Comparison of ENCODE assay signal across 9 cellular contexts in genomic region chr1:35637401-35637809, GRCh38. TPM values are rescaled to one million over a fixed set of nuclear protein-coding genes. Genes with fewer than 3 reads are reported as not detected.
DNase-seq lines count a peak whose midpoint lies in the region; ATAC-seq and TF ChIP-seq lines count a peak whose summit lies in the region.
"Had no signal": no experiment of that assay in that cellular context is flagged by ENCODE, and none has a peak within 500 bp of the region (broad histone marks: within the 10 kb centered on the region; RNA-seq: fewer than 3 reads in every experiment).

No MANE protein-coding gene starts in this region.

- no peak overlapping the region for H4K8ac ChIP-seq in neuronal stem cell (ENCODE audit: low read depth, low read length)

- H3K79me1 ChIP-seq in neuronal stem cell (ENCODE audit: low read depth, low read length) = no peaks in the 10 kb centered on the region

- H3K14ac ChIP-seq in neuronal stem cell (ENCODE audit: low read length) = no peak overlapping the region

- ATAC-seq in body of pancreas = no peak
- ATAC-seq in HG02840 (IDR thresholded peaks at IDR 0.05; ENCODE audit: low FRiP score, unreplicated experiment) = no peak

- no peaks in the 10 kb centered on the region for H3K9me3 ChIP-seq in body of pancreas
- H3K9me3 ChIP-seq in neuronal stem cell (replicated peaks in 1 of 2; ENCODE audit: control insufficient read depth in 2 of 2, insufficient read depth in 1 of 2, low read depth in 1 of 2, low read length in 2 of 2) = peaks cover 0 to 8% of the 10 kb centered on the region in 2 donors
- H3K9me3 ChIP-seq in testis = no peaks in the 10 kb centered on the region

- H2BK120ac ChIP-seq in neuronal stem cell (ENCODE audit: low read depth, low read length) = no peak overlapping the region

- H2AK5ac ChIP-seq in neuronal stem cell (ENCODE audit: low read depth, low read length) = no peak overlapping the region

- H3K36me3 ChIP-seq in body of pancreas (replicated peaks in 1 of 2; ENCODE audit: insufficient read depth in 1 of 2, low read depth in 2 of 2) = peaks cover 0 to 16% of the 10 kb centered on the region in 2 donors
- H3K36me3 ChIP-seq in neuronal stem cell (replicated peaks in 1 of 2; ENCODE audit: control insufficient read depth in 2 of 2, insufficient read depth in 2 of 2, low read length in 2 of 2) = peaks cover 5 to 65% of the 10 kb centered on the region in 2 donors
- no peaks in the 10 kb centered on the region for H3K36me3 ChIP-seq in testis (ENCODE audit: low read depth, missing control alignments)

- no peak overlapping the region for H2BK5ac ChIP-seq in neuronal stem cell (ENCODE audit: low read length)

- no peak overlapping the region for H3K23ac ChIP-seq in neuronal stem cell (ENCODE audit: low read depth, low read length, poor library complexity)

- no peak overlapping the region for H4K91ac ChIP-seq in neuronal stem cell (ENCODE audit: low read depth, low read length, poor library complexity)

- H3K4ac ChIP-seq in neuronal stem cell (ENCODE audit: low read length) = no peak overlapping the region

- intact Hi-C loops in body of pancreas (cut with DNase I) = no loop called here
- intact Hi-C loops in testis (cut with DNase I; ENCODE audit: low total_unique reads) = no loop called here

- no peak overlapping the region for H2AFZ ChIP-seq in neuronal stem cell (ENCODE audit: low read length)

- peak; percentile 79 for DNase-seq in NCI-H510A treated with DMSO at 0.1 percent for 48 hours (lab: John Stamatoyannopoulos, UW)
- no peak for DNase-seq in NCI-H510A (lab: John Stamatoyannopoulos, UW)
- peak; percentile 70 for DNase-seq in NAMALWA (ENCODE audit: low spot score)
- DNase-seq in body of pancreas = no peak
- DNase-seq in lung microvascular endothelial cell (ENCODE audit: low read depth in 2 of 2) = peak; percentile 64 to 67
- no peak for DNase-seq in neuronal stem cell (ENCODE audit: low spot score)
- no peak for DNase-seq in testis

- TF ChIP-seq CTCF in body of pancreas (IDR thresholded peaks at IDR 0.05) (no peak), testis (IDR thresholded peaks at IDR 0.05) (no peak)

- H3K4me2 ChIP-seq in neuronal stem cell (ENCODE audit: insufficient read depth, low read length, poor library complexity, severe bottlenecking) = no peak overlapping the region

- peaks cover 38% of the 10 kb centered on the region for H3K4me1 ChIP-seq in body of pancreas
- H3K4me1 ChIP-seq in neuronal stem cell (ENCODE audit: control insufficient read depth in 2 of 2, insufficient read depth in 1 of 2, low read depth in 1 of 2, low read length in 2 of 2) = peaks cover 0 to 4% of the 10 kb centered on the region in 2 donors
- peaks cover 16% of the 10 kb centered on the region for H3K4me1 ChIP-seq in testis

- H3K27me3 ChIP-seq in body of pancreas (no peaks in the 10 kb centered on the region), neuronal stem cell (ENCODE audit: control insufficient read depth in 3 of 3, insufficient read depth in 3 of 3, low read depth in 1 of 3, low read length in 3 of 3) (no peaks in the 10 kb centered on the region), testis (no peaks in the 10 kb centered on the region)
- H3K27me3 ChIP-seq: cardiac muscle cell had no signal

- 0% methylated on average over 1 of the region's 1 CpG for WGBS in body of pancreas, 2 donors
- no CpG with 5 or more reads among the region's 1 CpG for WGBS in neuronal stem cell (ENCODE audit: extremely low coverage in 2 of 2, insufficient read length in 2 of 2, insufficient replicate concordance in 1 of 2), 2 donors
- 6 to 9% methylated on average over 1 of the region's 1 CpG for WGBS in testis, 2 donors

- no peak overlapping the region for H2BK15ac ChIP-seq in neuronal stem cell (ENCODE audit: low read length)

- no peak overlapping the region for H3K18ac ChIP-seq in neuronal stem cell (ENCODE audit: low read length)

- H3K4me3 ChIP-seq in body of pancreas = no peak overlapping the region
- H3K4me3 ChIP-seq in neuronal stem cell (ENCODE audit: low read length in 2 of 2) = no peak overlapping the region
- no peak overlapping the region for H3K4me3 ChIP-seq in testis
- H3K4me3 ChIP-seq: cardiac muscle cell had no signal

- no peak overlapping the region for H2BK12ac ChIP-seq in neuronal stem cell (ENCODE audit: low read length)

- H3K9ac ChIP-seq in neuronal stem cell (ENCODE audit: low read depth, low read length, poor library complexity) = no peak overlapping the region

- TF ChIP-seq POLR2A in body of pancreas (IDR thresholded peaks at IDR 0.05) (no peak), testis (IDR thresholded peaks at IDR 0.05) (no peak)

- H3K27ac ChIP-seq in body of pancreas (peak overlapping the region in 3 of 4 donors; percentile 51 to 84 (median 74)), neuronal stem cell (replicated peaks; ENCODE audit: low read length) (no peak overlapping the region), testis (peak overlapping the region in 1 of 2 donors; percentile 74)
- H3K27ac ChIP-seq: cardiac muscle cell had no signal

RNA-seq across cellular contexts. Expression of gene PSMB2, which starts 3.9 kb away (rescaled TPM):
- 10 to 100 TPM; 13.2 to 17.5 TPM for total RNA-seq in body of pancreas
- 13.5 and 17.9 TPM in 2 replicates for total RNA-seq in lung microvascular endothelial cell
- 128 TPM for polyA plus RNA-seq in neuronal stem cell (2013, experiment 1 of 2)
- polyA plus RNA-seq in neuronal stem cell (2013, experiment 2 of 2) = 125 TPM
- total RNA-seq in testis = 10 to 100 TPM; 46.8 to 50.1 TPM
- 59.9 TPM for polyA plus RNA-seq in testis (ENCODE audit: insufficient read depth, low read depth, low replicate concordance)

Comparison
In these comparisons a context has a peak if more than half of its experiments do, and no peak if none do; other contexts are left out.
1. DNase-seq: peak in NCI-H510A treated with DMSO at 0.1 percent for 48 hours (single experiment), NAMALWA (single experiment) and lung microvascular endothelial cell (2 of 2); none in NCI-H510A (single experiment), body of pancreas (0 of 4), neuronal stem cell (single experiment) and testis (single experiment).